ENCODE assay signal across 8 cellular contexts in genomic region chr17:42843358-42843934, GRCh38. TPM values are rescaled to one million over a fixed set of nuclear protein-coding genes. Genes with fewer than 3 reads are reported as not detected.
DNase-seq lines count a peak whose midpoint lies in the region; ATAC-seq, FAIRE-seq and TF ChIP-seq lines count a peak whose summit lies in the region.

No MANE protein-coding gene starts in this region.

- peaks cover 67% of the 10 kb centered on the region for H3K36me3 ChIP-seq in brain microvascular endothelial cell (replicated peaks)
- peaks cover 43 to 46% of the 10 kb centered on the region in 2 experiments for H3K36me3 ChIP-seq in keratinocyte (ENCODE audit: control insufficient read depth in 2 of 2, extremely low read depth in 1 of 2, insufficient read depth in 2 of 2, low read length in 2 of 2)
- H3K36me3 ChIP-seq in tibial artery = peaks cover 37 to 77% (median 66%) of the 10 kb centered on the region in 3 donors

- in situ Hi-C loops in GM13976 (cut with MboI; ENCODE audit: low sequenced_read_pairs, unreplicated experiment) = no loop called here
- in situ Hi-C loops in brain microvascular endothelial cell (cut with HindIII; ENCODE audit: low pct_ligation_motif_present, low sequenced_read_pairs) = no loop called here

- DNase-seq in AG10803 (ENCODE audit: low read depth) (peak; percentile 73), GM13976 (ENCODE audit: low spot score) (peak; percentile 53), NCI-H460 (ENCODE audit: extremely low read depth, low read depth) (peak; percentile 77), brain microvascular endothelial cell (peak; percentile 39), keratinocyte (ENCODE audit: low read depth, low spot score) (no peak), tibial artery (peak in 1 of 2 donors; percentile 47)
- no peak for DNase-seq in activated CD4-positive, alpha-beta T cell treated with anti-CD3 and anti-CD28 coated beads, Interleukin-2, amount 50 U/mL, for 1 hour

- ATAC-seq in GM19023 (IDR thresholded peaks at IDR 0.05; ENCODE audit: unreplicated experiment) = no peak

- H3K79me2 ChIP-seq in keratinocyte (ENCODE audit: control insufficient read depth, insufficient read depth, low read length) = no peaks in the 10 kb centered on the region

- H3K9me1 ChIP-seq in keratinocyte (ENCODE audit: control insufficient read depth, extremely low read depth, insufficient read depth, low read length) = no peaks in the 10 kb centered on the region

- H2AFZ ChIP-seq in keratinocyte (ENCODE audit: control insufficient read depth, low read length) = no peak overlapping the region

- no peak overlapping the region for H3K4me2 ChIP-seq in keratinocyte (ENCODE audit: control insufficient read depth, extremely low read depth, insufficient read depth, low read depth, low read length)

- H3K27ac ChIP-seq in brain microvascular endothelial cell = no peak overlapping the region
- H3K27ac ChIP-seq in keratinocyte (ENCODE audit: control insufficient read depth, insufficient read depth, low read length) = no peak overlapping the region
- peak overlapping the region; percentile 34 to 36 for H3K27ac ChIP-seq in tibial artery

- intact Hi-C loops in tibial artery (cut with DNase I; ENCODE audit: low total_unique reads) = loop anchor here (2.0 to 5.0 kb wide), 2 partner anchors 87 to 154 kb away; partner anchors contain the start of gene RPL27

- dilution Hi-C loops in keratinocyte (cut with MboI; ENCODE audit: extremely low pct_ligation_motif_present, low sequenced_read_pairs) = loop anchor here (25.0 kb wide), 1 partner anchor 94 kb away; no protein-coding TSS in a partner anchor

- H3K27me3 ChIP-seq in brain microvascular endothelial cell (replicated peaks) = no peaks in the 10 kb centered on the region
- H3K27me3 ChIP-seq in keratinocyte (ENCODE audit: control insufficient read depth, extremely low read depth, insufficient read depth, low read length) = no peaks in the 10 kb centered on the region
- no peaks in the 10 kb centered on the region for H3K27me3 ChIP-seq in tibial artery

- FAIRE-seq in keratinocyte (lab: Jason Lieb, UNC) = no peak

- no peaks in the 10 kb centered on the region for H3K9me3 ChIP-seq in keratinocyte (ENCODE audit: control insufficient read depth, low read depth, low read length)
- no peaks in the 10 kb centered on the region for H3K9me3 ChIP-seq in tibial artery

- H3K9ac ChIP-seq in keratinocyte (ENCODE audit: control insufficient read depth, extremely low read depth, insufficient read depth, low read length) = no peak overlapping the region

- TF ChIP-seq CTCF in AG10803 (conservative IDR thresholded peaks at IDR 0.05; ENCODE audit: low read length) (peak; percentile 100), GM13976 (IDR thresholded peaks at IDR 0.05; ENCODE audit: borderline replicate concordance, control extremely low read depth, extremely low read depth, insufficient read depth, missing control alignments) (peak; percentile 54), brain microvascular endothelial cell (IDR thresholded peaks at IDR 0.05; ENCODE audit: low read depth, low read length, missing control alignments) (peak; percentile 99), keratinocyte (optimal IDR thresholded peaks at IDR 0.05 in 1 of 3, IDR thresholded peaks at IDR 0.05 in 1 of 3, conservative IDR thresholded peaks at IDR 0.05 in 1 of 3; ENCODE audit: extremely low read depth in 1 of 3, insufficient read depth in 2 of 3, low read length in 3 of 3) (peak; percentile 88 to 99 (median 92)), tibial artery (IDR thresholded peaks at IDR 0.05) (peak; percentile 96 to 97)

- H3K4me3 ChIP-seq in AG10803 (ENCODE audit: low read length) (no peak overlapping the region), brain microvascular endothelial cell (ENCODE audit: low read depth, low read length) (no peak overlapping the region), keratinocyte (ENCODE audit: control insufficient read depth in 2 of 3, extremely low read depth in 1 of 3, insufficient read depth in 2 of 3, low read depth in 1 of 3, low read length in 3 of 3) (no peak overlapping the region), tibial artery (no peak overlapping the region)

- peaks cover 3% of the 10 kb centered on the region for H4K20me1 ChIP-seq in keratinocyte (ENCODE audit: control insufficient read depth, extremely low read depth, insufficient read depth, low read length)

- H3K4me1 ChIP-seq in keratinocyte (ENCODE audit: control insufficient read depth, extremely low read depth, insufficient read depth, low read length) = no peaks in the 10 kb centered on the region
- peaks cover 0 to 17% (median 7%) of the 10 kb centered on the region in 4 donors for H3K4me1 ChIP-seq in tibial artery

RNA-seq across cellular contexts. Expression of gene AOC2, which starts 0.9 kb away (rescaled TPM):
- total RNA-seq in NCI-H460 (2014; rRNA removed; shearing (Covaris generic)) = 4.5 and 4.7 TPM in 2 replicates
- 4.3 and 5.7 TPM in 2 replicates for polyA plus RNA-seq in NCI-H460 (2014; cell fraction: nucleus; rRNA removed)
- polyA plus RNA-seq in keratinocyte = 0.73 to 1.5 TPM (median 0.94 TPM) in 3 replicates
- 0.60 TPM for polyA plus RNA-seq in keratinocyte (2011; ENCODE audit: low read depth)
- 0.58 and 0.64 TPM in 2 replicates for polyA plus RNA-seq in keratinocyte (2011; cell fraction: cytosol; rRNA removed)
- polyA plus RNA-seq in keratinocyte (2011; cell fraction: nucleus; rRNA removed) = 6.1 and 6.8 TPM in 2 replicates
- polyA plus RNA-seq in keratinocyte (2012; ENCODE audit: low replicate concordance) = 0.79 and 3.6 TPM in 2 replicates
- polyA minus RNA-seq in keratinocyte = 1.2 to 3.4 TPM (median 1.6 TPM) in 3 replicates
- not detected for polyA minus RNA-seq in keratinocyte (2011; cell fraction: cytosol; rRNA and poly(A)+ RNA removed)
- polyA minus RNA-seq in keratinocyte (2011; cell fraction: nucleus; rRNA and poly(A)+ RNA removed) = 2.4 and 2.5 TPM in 2 replicates

RNA-seq across cellular contexts. Expression of gene AOC3, which starts 7.6 kb away (rescaled TPM):
- 1.2 and 1.4 TPM in 2 replicates for total RNA-seq in NCI-H460 (2014; rRNA removed; shearing (Covaris generic))
- 4.6 and 12.7 TPM in 2 replicates for polyA plus RNA-seq in NCI-H460 (2014; cell fraction: nucleus; rRNA removed)
- 0.18 to 0.30 TPM (median 0.22 TPM) in 3 replicates for polyA plus RNA-seq in keratinocyte
- 0.89 TPM for polyA plus RNA-seq in keratinocyte (2011; ENCODE audit: low read depth)
- polyA plus RNA-seq in keratinocyte (2011; cell fraction: cytosol; rRNA removed) = 0.06 and 0.09 TPM in 2 replicates
- 2.0 TPM in 2 replicates for polyA plus RNA-seq in keratinocyte (2011; cell fraction: nucleus; rRNA removed)
- 0.16 and 2.2 TPM in 2 replicates for polyA plus RNA-seq in keratinocyte (2012; ENCODE audit: low replicate concordance)
- 0.13 to 0.58 TPM (median 0.20 TPM) in 3 replicates for polyA minus RNA-seq in keratinocyte
- polyA minus RNA-seq in keratinocyte (2011; cell fraction: cytosol; rRNA and poly(A)+ RNA removed) = not detected
- 0.78 and 0.95 TPM in 2 replicates for polyA minus RNA-seq in keratinocyte (2011; cell fraction: nucleus; rRNA and poly(A)+ RNA removed)

RNA-seq across cellular contexts. Expression of gene PSME3, which starts 10.2 kb away (rescaled TPM):
- total RNA-seq in NCI-H460 (2014; rRNA removed; shearing (Covaris generic)) = 132 and 152 TPM in 2 replicates
- polyA plus RNA-seq in NCI-H460 (2014; cell fraction: nucleus; rRNA removed) = 164 and 202 TPM in 2 replicates
- 108 to 257 TPM (median 190 TPM) in 3 replicates for polyA plus RNA-seq in keratinocyte
- polyA plus RNA-seq in keratinocyte (2011; ENCODE audit: low read depth) = 54.4 TPM
- 170 and 247 TPM in 2 replicates for polyA plus RNA-seq in keratinocyte (2011; cell fraction: cytosol; rRNA removed)
- 137 and 160 TPM in 2 replicates for polyA plus RNA-seq in keratinocyte (2011; cell fraction: nucleus; rRNA removed)
- polyA plus RNA-seq in keratinocyte (2012; ENCODE audit: low replicate concordance) = 80.9 and 162 TPM in 2 replicates
- polyA minus RNA-seq in keratinocyte = 64.7 to 116 TPM (median 81.4 TPM) in 3 replicates
- 125 TPM for polyA minus RNA-seq in keratinocyte (2011; cell fraction: cytosol; rRNA and poly(A)+ RNA removed)
- 44.8 and 84.9 TPM in 2 replicates for polyA minus RNA-seq in keratinocyte (2011; cell fraction: nucleus; rRNA and poly(A)+ RNA removed)

RNA-seq across cellular contexts. Expression of gene BECN1, which starts 19.4 kb away (rescaled TPM):
- total RNA-seq in NCI-H460 (2014; rRNA removed; shearing (Covaris generic)) = 80.6 and 88.8 TPM in 2 replicates
- 115 and 138 TPM in 2 replicates for polyA plus RNA-seq in NCI-H460 (2014; cell fraction: nucleus; rRNA removed)
- 71.6 to 94.2 TPM (median 89.8 TPM) in 3 replicates for polyA plus RNA-seq in keratinocyte
- polyA plus RNA-seq in keratinocyte (2011; ENCODE audit: low read depth) = 93.1 TPM
- polyA plus RNA-seq in keratinocyte (2011; cell fraction: cytosol; rRNA removed) = 91.1 and 91.6 TPM in 2 replicates
- 65.1 and 69.9 TPM in 2 replicates for polyA plus RNA-seq in keratinocyte (2011; cell fraction: nucleus; rRNA removed)
- polyA plus RNA-seq in keratinocyte (2012; ENCODE audit: low replicate concordance) = 61.5 and 80.3 TPM in 2 replicates
- 43.1 to 72.1 TPM (median 56.0 TPM) in 3 replicates for polyA minus RNA-seq in keratinocyte
- polyA minus RNA-seq in keratinocyte (2011; cell fraction: cytosol; rRNA and poly(A)+ RNA removed) = 87.5 TPM
- polyA minus RNA-seq in keratinocyte (2011; cell fraction: nucleus; rRNA and poly(A)+ RNA removed) = 37.4 and 46.1 TPM in 2 replicates

RNA-seq across cellular contexts. Expression of gene CNTD1, which starts 44.8 kb away (rescaled TPM):
- 0.17 and 0.98 TPM in 2 replicates for total RNA-seq in NCI-H460 (2014; rRNA removed; shearing (Covaris generic))
- not detected in 2 replicates for polyA plus RNA-seq in NCI-H460 (2014; cell fraction: nucleus; rRNA removed)
- not detected in 3 replicates for polyA plus RNA-seq in keratinocyte
- not detected for polyA plus RNA-seq in keratinocyte (2011; ENCODE audit: low read depth)
- not detected in 2 replicates for polyA plus RNA-seq in keratinocyte (2011; cell fraction: cytosol; rRNA removed)
- polyA plus RNA-seq in keratinocyte (2011; cell fraction: nucleus; rRNA removed) = not detected in 2 replicates
- polyA plus RNA-seq in keratinocyte (2012; ENCODE audit: low replicate concordance) = 0.26 and 1.3 TPM in 2 replicates
- polyA minus RNA-seq in keratinocyte = not detected in 3 replicates
- not detected for polyA minus RNA-seq in keratinocyte (2011; cell fraction: cytosol; rRNA and poly(A)+ RNA removed)
- polyA minus RNA-seq in keratinocyte (2011; cell fraction: nucleus; rRNA and poly(A)+ RNA removed) = not detected in 2 replicates

Comparison
In these comparisons a context has a peak if more than half of its experiments do, and no peak if none do; other contexts are left out.
1. DNase-seq: peak in AG10803 (single experiment), GM13976 (single experiment), NCI-H460 (single experiment) and brain microvascular endothelial cell (single experiment); none in keratinocyte (single experiment) and activated CD4-positive, alpha-beta T cell treated with anti-CD3 and anti-CD28 coated beads, Interleukin-2, amount 50 U/mL, for 1 hour (single experiment).
2. H3K27ac ChIP-seq: peak in tibial artery (2 of 2); none in brain microvascular endothelial cell (single experiment) and keratinocyte (single experiment).
3. Peak in every context shown above with its lines, with median percentiles within 50 percentile points of each other: CTCF ChIP-seq.